7 cellular contexts compared by ENCODE assay signal in genomic region chr2:82109418-82109817, GRCh38.
"Had no signal": no experiment of that assay in that cellular context is flagged by ENCODE, and none has a peak within 500 bp of the region (broad histone marks: within the 10 kb centered on the region; RNA-seq: fewer than 3 reads in every experiment).

No MANE protein-coding gene starts in this region.

- DNase-seq: GDM1, GF-D8 had no signal

- FAIRE-seq: G401.6, GM12891, GM12892, GM18507, GM19239 had no signal
